Comparison of ENCODE assay signal across 8 cellular contexts in the genomic region with DNA sequence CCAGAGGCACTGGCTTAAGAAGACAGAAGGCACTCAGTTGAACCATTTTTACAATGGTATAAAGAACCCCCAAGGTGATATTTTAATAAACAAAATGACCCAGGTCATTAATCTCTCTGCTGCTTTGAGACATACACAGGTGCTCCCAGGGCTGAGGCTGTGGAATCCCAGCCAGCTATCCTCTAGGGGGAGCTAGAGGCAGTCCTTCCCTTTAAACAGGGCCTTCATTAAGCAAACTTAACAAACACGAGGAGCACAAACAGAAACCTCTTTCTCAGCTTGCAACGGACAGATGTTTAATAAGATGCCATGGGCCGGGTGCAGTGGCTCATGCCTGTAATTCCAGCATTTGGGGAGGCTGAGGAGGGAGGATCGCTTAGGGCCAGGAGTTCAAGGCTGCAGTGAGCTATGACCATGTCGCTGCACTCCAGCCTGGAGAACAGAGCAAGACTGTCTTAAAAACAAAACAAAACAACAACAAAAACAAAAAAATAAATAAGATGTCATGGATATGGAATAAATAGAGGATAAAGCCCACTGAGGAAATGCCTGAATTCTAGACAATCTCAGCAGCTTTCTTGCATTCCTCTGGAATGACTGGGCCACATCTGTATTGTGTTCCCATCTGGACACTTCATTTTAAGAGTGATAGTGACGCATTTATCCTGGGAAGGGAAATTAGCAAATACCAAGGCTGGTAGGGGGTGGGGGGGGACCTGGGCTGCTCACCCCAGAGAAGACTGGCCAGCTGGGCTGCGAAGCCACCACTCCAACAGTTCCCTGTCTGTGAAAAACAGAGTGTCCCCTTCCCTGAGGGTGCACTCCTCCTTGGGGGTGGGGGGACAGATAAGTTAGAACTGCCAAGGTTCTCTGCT.
DNase-seq lines count a peak whose midpoint lies in the region; ATAC-seq lines count a peak whose summit lies in the region.

No MANE protein-coding gene starts in this region.

- no peak overlapping the region for H3K27ac ChIP-seq in naive thymus-derived CD4-positive, alpha-beta T cell (ENCODE audit: low read depth, low read length)

- CTCF ChIA-PET in activated CD8-positive, alpha-beta T cell treated with anti-CD3 and anti-CD28 coated beads, Interleukin-2, amount 10 ng/mL, durations not matched to agents 7 days and 5 days (lab: Charles Lee): interaction anchor here (0.7 to 2.8 kb wide), 36 partner anchors 8 to 361 kb away, joined by 3 to 26 read pairs (median 4); no protein-coding TSS in a partner anchor
- CTCF ChIA-PET in naive thymus-derived CD4-positive, alpha-beta T cell (lab: Charles Lee): interaction anchor here (1.1 to 1.9 kb wide), 3 partner anchors 139 to 361 kb away, joined by 3 to 6 read pairs (median 4); no protein-coding TSS in a partner anchor

- peak; percentile 50 for ATAC-seq in activated CD8-positive, alpha-beta T cell treated with anti-CD3 and anti-CD28 coated beads, Interleukin-2, amount 10 ng/mL, durations not matched to agents 7 days and 5 days
- ATAC-seq in esophagus mucosa: peak; percentile 64
- peak; percentile 77 for ATAC-seq in naive thymus-derived CD4-positive, alpha-beta T cell
- no peak for ATAC-seq in HG03159 (IDR thresholded peaks at IDR 0.05; ENCODE audit: unreplicated experiment)

- no peak overlapping the region for H3K4me3 ChIP-seq in naive thymus-derived CD4-positive, alpha-beta T cell (ENCODE audit: low read length)

- DNase-seq in CMK (ENCODE audit: low read depth) (peak; percentile 17), HT-29 (ENCODE audit: low spot score) (peak; percentile 81), NCI-H748 treated with DMSO at 0.1 percent for 48 hours (lab: John Stamatoyannopoulos, UW) (peak; percentile 100), GF-D8 (lab: John Stamatoyannopoulos, UW) (no peak)
- peak; percentile 75 for DNase-seq in activated CD8-positive, alpha-beta T cell treated with anti-CD3 and anti-CD28 coated beads, Interleukin-2, amount 10 ng/mL, durations not matched to agents 7 days and 5 days
- peak in 6 of 9 donors; percentile 23 to 63 (median 47) for DNase-seq in naive thymus-derived CD4-positive, alpha-beta T cell

- intact Hi-C loops in naive thymus-derived CD4-positive, alpha-beta T cell (cut with micrococcal nuclease): loop anchor here (1.0 to 10.0 kb wide), 8 partner anchors 53 to 361 kb away; no protein-coding TSS in a partner anchor

- no peak overlapping the region for H3K4me3 Mint-ChIP-seq in activated CD8-positive, alpha-beta T cell treated with anti-CD3 and anti-CD28 coated beads, Interleukin-2, amount 10 ng/mL, durations not matched to agents 7 days and 5 days
- H3K4me3 Mint-ChIP-seq in naive thymus-derived CD4-positive, alpha-beta T cell: peak overlapping the region in 1 of 10 donors; percentile 29

- H3K4me1 Mint-ChIP-seq in activated CD8-positive, alpha-beta T cell treated with anti-CD3 and anti-CD28 coated beads, Interleukin-2, amount 10 ng/mL, durations not matched to agents 7 days and 5 days (ENCODE audit: low read depth): peaks cover 39% of the 10 kb centered on the region
- peaks cover 15 to 47% (median 25%) of the 10 kb centered on the region in 7 donors for H3K4me1 Mint-ChIP-seq in naive thymus-derived CD4-positive, alpha-beta T cell

- H3K36me3 Mint-ChIP-seq in activated CD8-positive, alpha-beta T cell treated with anti-CD3 and anti-CD28 coated beads, Interleukin-2, amount 10 ng/mL, durations not matched to agents 7 days and 5 days (ENCODE audit: low read depth): no peaks in the 10 kb centered on the region
- H3K36me3 Mint-ChIP-seq in naive thymus-derived CD4-positive, alpha-beta T cell: no peaks in the 10 kb centered on the region

- H3K4me1 ChIP-seq in naive thymus-derived CD4-positive, alpha-beta T cell (ENCODE audit: control insufficient read depth in 2 of 2, insufficient read depth in 2 of 2, low read length in 2 of 2): peaks cover 3 to 27% of the 10 kb centered on the region in 2 donors

- H3K9me3 Mint-ChIP-seq in activated CD8-positive, alpha-beta T cell treated with anti-CD3 and anti-CD28 coated beads, Interleukin-2, amount 10 ng/mL, durations not matched to agents 7 days and 5 days (ENCODE audit: insufficient read depth): no peaks in the 10 kb centered on the region
- no peaks in the 10 kb centered on the region for H3K9me3 Mint-ChIP-seq in naive thymus-derived CD4-positive, alpha-beta T cell

- H3K27me3 ChIP-seq in naive thymus-derived CD4-positive, alpha-beta T cell (ENCODE audit: control insufficient read depth in 2 of 2, insufficient read depth in 2 of 2, low read length in 2 of 2): no peaks in the 10 kb centered on the region

- H3K27ac Mint-ChIP-seq in activated CD8-positive, alpha-beta T cell treated with anti-CD3 and anti-CD28 coated beads, Interleukin-2, amount 10 ng/mL, durations not matched to agents 7 days and 5 days: peak overlapping the region; percentile 1
- H3K27ac Mint-ChIP-seq in naive thymus-derived CD4-positive, alpha-beta T cell: peak overlapping the region in 2 of 9 donors; percentile 21 to 66

- POLR2A ChIA-PET in activated CD8-positive, alpha-beta T cell treated with anti-CD3 and anti-CD28 coated beads, Interleukin-2, amount 10 ng/mL, durations not matched to agents 7 days and 5 days (lab: Charles Lee): no interaction called here
- POLR2A ChIA-PET in naive thymus-derived CD4-positive, alpha-beta T cell (lab: Charles Lee): no interaction called here

- H3K27me3 Mint-ChIP-seq in activated CD8-positive, alpha-beta T cell treated with anti-CD3 and anti-CD28 coated beads, Interleukin-2, amount 10 ng/mL, durations not matched to agents 7 days and 5 days (ENCODE audit: low read depth): peaks cover 2% of the 10 kb centered on the region
- H3K27me3 Mint-ChIP-seq in naive thymus-derived CD4-positive, alpha-beta T cell: no peaks in the 10 kb centered on the region

- no peaks in the 10 kb centered on the region for H3K9me3 ChIP-seq in naive thymus-derived CD4-positive, alpha-beta T cell (ENCODE audit: control insufficient read depth in 2 of 3, low read length in 3 of 3)

- H3K36me3 ChIP-seq in naive thymus-derived CD4-positive, alpha-beta T cell (ENCODE audit: control insufficient read depth in 2 of 3, insufficient read depth in 3 of 3, low read length in 3 of 3): no peaks in the 10 kb centered on the region
